ENCODE assay signal across 10 cellular contexts in genomic region chr2:226916662-226917061, GRCh38.
A peak's percentile ranks its signal among the peaks of the same experiment; 100 is the strongest.
DNase-seq lines count a peak whose midpoint lies in the region; ATAC-seq lines count a peak whose summit lies in the region.
"Had no signal": no experiment of that assay in that cellular context is flagged by ENCODE, and none has a peak within 500 bp of the region (broad histone marks: within the 10 kb centered on the region; RNA-seq: fewer than 3 reads in every experiment).

No MANE protein-coding gene starts in this region.

- in situ Hi-C loops in KBM-7 (cut with MboI; ENCODE audit: low pct_unique_long_range_greater_than_20kb, low sequenced_read_pairs) = no loop called here

- no peak overlapping the region for H3K4me3 Mint-ChIP-seq in activated naive CD4-positive, alpha-beta T cell treated with anti-CD3 and anti-CD28 coated beads, Interleukin-2, amount 50 U/mL, for 24 hours

- no peaks in the 10 kb centered on the region for H3K27me3 ChIP-seq in thymus (ENCODE audit: control insufficient read depth, insufficient read depth)

- peak overlapping the region; percentile 63 for H3K27ac Mint-ChIP-seq in activated naive CD4-positive, alpha-beta T cell treated with anti-CD3 and anti-CD28 coated beads, Interleukin-2, amount 50 U/mL, for 24 hours

- DNase-seq in activated naive CD4-positive, alpha-beta T cell treated with Interleukin-2 at 50 U/mL for 16 hours = no peak
- no peak for DNase-seq in activated CD4-positive, CD25-positive, alpha-beta regulatory T cell (lab: John Stamatoyannopoulos, UW)
- DNase-seq in KBM-7 = no peak
- no peak for DNase-seq in SIG-M5 (lab: John Stamatoyannopoulos, UW)
- DNase-seq: activated CD8-positive, alpha-beta memory T cell treated with anti-CD3 and anti-CD28 coated beads, Interleukin-2, amount 50 U/mL, for 48 hours; NCI-H446 treated with DMSO at 0.1 percent for 48 hours had no signal

- 52% methylated on average over 1 of the region's 1 CpG for WGBS in thymus

- no peaks in the 10 kb centered on the region for H3K27me3 Mint-ChIP-seq in activated naive CD4-positive, alpha-beta T cell treated with anti-CD3 and anti-CD28 coated beads, Interleukin-2, amount 50 U/mL, for 24 hours

- peaks cover 49% of the 10 kb centered on the region for H3K36me3 Mint-ChIP-seq in activated naive CD4-positive, alpha-beta T cell treated with anti-CD3 and anti-CD28 coated beads, Interleukin-2, amount 50 U/mL, for 24 hours

- H3K4me1 ChIP-seq in thymus (ENCODE audit: control insufficient read depth, insufficient read depth, low read length) = peaks cover 9% of the 10 kb centered on the region

- H3K27ac ChIP-seq in thymus (ENCODE audit: low read depth) = peak overlapping the region; percentile 38

- peaks cover 7% of the 10 kb centered on the region for H3K9me3 Mint-ChIP-seq in activated naive CD4-positive, alpha-beta T cell treated with anti-CD3 and anti-CD28 coated beads, Interleukin-2, amount 50 U/mL, for 24 hours

- no peaks in the 10 kb centered on the region for H3K9me3 ChIP-seq in thymus (ENCODE audit: control insufficient read depth)

- peak; percentile 63 for ATAC-seq in HG02610 (IDR thresholded peaks at IDR 0.05; ENCODE audit: unreplicated experiment)
- peak; percentile 57 for ATAC-seq in HG03439 (IDR thresholded peaks at IDR 0.05; ENCODE audit: unreplicated experiment)

- no peaks in the 10 kb centered on the region for H3K36me3 ChIP-seq in thymus (ENCODE audit: control insufficient read depth, insufficient read depth)

- H3K4me3 ChIP-seq in thymus (ENCODE audit: low read length) = no peak overlapping the region

- peaks cover 44% of the 10 kb centered on the region for H3K4me1 Mint-ChIP-seq in activated naive CD4-positive, alpha-beta T cell treated with anti-CD3 and anti-CD28 coated beads, Interleukin-2, amount 50 U/mL, for 24 hours
